17 cellular contexts compared by ENCODE assay signal in genomic region chr10:69049564-69049955, GRCh38. TPM values are rescaled to one million over a fixed set of nuclear protein-coding genes. Genes with fewer than 3 reads are reported as not detected.
DNase-seq lines count a peak whose midpoint lies in the region; FAIRE-seq and TF ChIP-seq lines count a peak whose summit lies in the region.
"Had no signal": no experiment of that assay in that cellular context is flagged by ENCODE, and none has a peak within 500 bp of the region (broad histone marks: within the 10 kb centered on the region; RNA-seq: fewer than 3 reads in every experiment).

No MANE protein-coding gene starts in this region.

- no peaks in the 10 kb centered on the region for H4K20me1 ChIP-seq in endothelial cell of umbilical vein (replicated peaks; ENCODE audit: control insufficient read depth, extremely low read depth, insufficient read depth, low read length)

- H3K27ac ChIP-seq in Peyer's patch (peak overlapping the region in 3 of 4 donors; percentile 3 to 42 (median 34)), endothelial cell of umbilical vein (ENCODE audit: insufficient read depth, low read depth, low read length) (no peak overlapping the region), skin epidermis (peak overlapping the region in 14 of 21 experiments; percentile 1 to 79 (median 48)), thyroid gland (no peak overlapping the region)
- H3K27ac ChIP-seq in CD8-positive, alpha-beta memory T cell (ENCODE audit: low read depth, low read length): no peak overlapping the region
- H3K27ac ChIP-seq: 22Rv1, epithelial cell of prostate had no signal

- intact Hi-C loops in endothelial cell of umbilical vein (cut with micrococcal nuclease) (no loop called here), thyroid gland (cut with DNase I) (no loop called here)

- dilution Hi-C loops in endothelial cell of umbilical vein (cut with MboI; ENCODE audit: extremely low pct_ligation_motif_present, low sequenced_read_pairs): no loop called here

- DNase-seq in SIG-M5 treated with dmso at 0.1 percent for 504 hours (lab: John Stamatoyannopoulos, UW; ENCODE audit: unreplicated experiment) (peak; percentile 52), SIG-M5 (lab: John Stamatoyannopoulos, UW) (no peak), Peyer's patch (no peak), endothelial cell of umbilical vein (ENCODE audit: low read depth, low spot score) (no peak), foreskin fibroblast (no peak), thyroid gland (no peak)
- no peak for DNase-seq in CD8-positive, alpha-beta memory T cell
- DNase-seq: activated CD8-positive, alpha-beta memory T cell treated with anti-CD3 and anti-CD28 coated beads, Interleukin-2, amount 50 U/mL, for 48 hours; CD4-positive, alpha-beta T cell; H7; kidney glomerular epithelial cell; naive B cell; NCI-H187; NCI-H526 treated with DMSO at 0.1 percent for 48 hours had no signal

- no peaks in the 10 kb centered on the region for H3K27me3 Mint-ChIP-seq in CD8-positive, alpha-beta memory T cell
- H3K27me3 Mint-ChIP-seq: CD4-positive, alpha-beta T cell; naive B cell had no signal

- H3K4me3 ChIP-seq in Peyer's patch (no peak overlapping the region), endothelial cell of umbilical vein (replicated peaks in 1 of 3; ENCODE audit: insufficient read depth in 1 of 3, low read depth in 1 of 3, low read length in 3 of 3) (no peak overlapping the region), skin epidermis (no peak overlapping the region), foreskin fibroblast (ENCODE audit: low read depth in 1 of 2, low read length in 2 of 2) (no peak overlapping the region), thyroid gland (replicated peaks in 1 of 3) (no peak overlapping the region)
- no peak overlapping the region for H3K4me3 ChIP-seq in CD8-positive, alpha-beta memory T cell (ENCODE audit: low read length)

- TF ChIP-seq CTCF in Peyer's patch (IDR thresholded peaks at IDR 0.05): no peak
- no peak for TF ChIP-seq CTCF in endothelial cell of umbilical vein (IDR thresholded peaks at IDR 0.05; ENCODE audit: extremely low read depth in 1 of 2, insufficient read depth in 1 of 2, low read depth in 1 of 2, low read length in 2 of 2)
- no peak for TF ChIP-seq CTCF in foreskin fibroblast (IDR thresholded peaks at IDR 0.05; ENCODE audit: low read depth, low read length)
- no peak for TF ChIP-seq CTCF in thyroid gland (IDR thresholded peaks at IDR 0.05)

- H3K4me1 ChIP-seq in Peyer's patch: peaks cover 0 to 8% (median 2%) of the 10 kb centered on the region in 4 donors
- H3K4me1 ChIP-seq in endothelial cell of umbilical vein (ENCODE audit: control insufficient read depth, extremely low read depth, insufficient read depth, low read length): peaks cover 12% of the 10 kb centered on the region
- peaks cover 30% of the 10 kb centered on the region for H3K4me1 ChIP-seq in CD8-positive, alpha-beta memory T cell (ENCODE audit: insufficient read depth, low read length)
- H3K4me1 ChIP-seq in thyroid gland: peaks cover 0 to 6% of the 10 kb centered on the region in 2 donors

- WGBS in thyroid gland, 2 donors: 83 to 84% methylated on average over 6 of the region's 6 CpGs

- H2AFZ ChIP-seq in endothelial cell of umbilical vein (ENCODE audit: low read depth, low read length): no peak overlapping the region

- peaks cover 25 to 36% (median 30%) of the 10 kb centered on the region in 3 donors for H3K4me1 Mint-ChIP-seq in CD8-positive, alpha-beta memory T cell

- H3K27ac Mint-ChIP-seq in CD8-positive, alpha-beta memory T cell: no peak overlapping the region
- H3K27ac Mint-ChIP-seq: CD4-positive, alpha-beta T cell; naive B cell had no signal

- no peaks in the 10 kb centered on the region for H3K36me3 ChIP-seq in Peyer's patch
- H3K36me3 ChIP-seq in endothelial cell of umbilical vein (ENCODE audit: control insufficient read depth in 2 of 2, extremely low read depth in 1 of 2, insufficient read depth in 2 of 2, low read length in 2 of 2): no peaks in the 10 kb centered on the region
- H3K36me3 ChIP-seq in CD8-positive, alpha-beta memory T cell (ENCODE audit: insufficient read depth, low read length): no peaks in the 10 kb centered on the region
- H3K36me3 ChIP-seq in thyroid gland: no peaks in the 10 kb centered on the region

- no peak for TF ChIP-seq POLR2A in Peyer's patch (IDR thresholded peaks at IDR 0.05)
- no peak for TF ChIP-seq POLR2A in endothelial cell of umbilical vein (IDR thresholded peaks at IDR 0.05; ENCODE audit: low read depth, low read length)
- TF ChIP-seq POLR2A in thyroid gland (IDR thresholded peaks at IDR 0.05): no peak

- POLR2A ChIA-PET in endothelial cell of umbilical vein (lab: Charles Lee): interaction anchor here (0.8 kb wide), 1 partner anchor 11 kb away, joined by 8 read pairs; no protein-coding TSS in a partner anchor
- POLR2A ChIA-PET in CD8-positive, alpha-beta memory T cell (lab: Charles Lee): no interaction called here

- CTCF ChIA-PET in endothelial cell of umbilical vein (lab: Charles Lee): interaction anchor here (1.0 to 2.0 kb wide), 2 partner anchors 11 to 14 kb away, joined by 3 to 7 read pairs; no protein-coding TSS in a partner anchor
- CTCF ChIA-PET in CD8-positive, alpha-beta memory T cell (lab: Charles Lee): interaction anchor here (1.0 to 1.3 kb wide), 2 partner anchors 31 to 38 kb away, joined by 3 to 6 read pairs; no protein-coding TSS in a partner anchor

- H3K9ac ChIP-seq in endothelial cell of umbilical vein (replicated peaks; ENCODE audit: extremely low read depth, insufficient read depth, low read length): no peak overlapping the region

- no peaks in the 10 kb centered on the region for H3K79me2 ChIP-seq in endothelial cell of umbilical vein (ENCODE audit: control insufficient read depth, insufficient read depth, low read length)

- H3K4me3 Mint-ChIP-seq in CD8-positive, alpha-beta memory T cell: no peak overlapping the region
- H3K4me3 Mint-ChIP-seq: CD4-positive, alpha-beta T cell had no signal

- no peaks in the 10 kb centered on the region for H3K9me3 ChIP-seq in Peyer's patch
- no peaks in the 10 kb centered on the region for H3K9me3 ChIP-seq in endothelial cell of umbilical vein (replicated peaks; ENCODE audit: control insufficient read depth, insufficient read depth, low read length)
- no peaks in the 10 kb centered on the region for H3K9me3 ChIP-seq in CD8-positive, alpha-beta memory T cell (ENCODE audit: low read length)
- no peaks in the 10 kb centered on the region for H3K9me3 ChIP-seq in thyroid gland

- no TSS peak for BruUV-seq in endothelial cell of umbilical vein (replicated peaks; lab: Mats Ljungman, UMichigan)

- no peak overlapping the region for H3K4me2 ChIP-seq in endothelial cell of umbilical vein (ENCODE audit: insufficient read depth, low read length)

- peak; percentile 62 for FAIRE-seq in endothelial cell of umbilical vein (lab: Jason Lieb, UNC)

- peaks cover 0 to 3% (median 0%) of the 10 kb centered on the region in 3 donors for H3K36me3 Mint-ChIP-seq in CD8-positive, alpha-beta memory T cell
- H3K36me3 Mint-ChIP-seq: naive B cell had no signal

- H3K9me1 ChIP-seq in endothelial cell of umbilical vein (replicated peaks; ENCODE audit: control insufficient read depth, extremely low read depth, insufficient read depth, low read length): no peaks in the 10 kb centered on the region

- no peaks in the 10 kb centered on the region for H3K9me3 Mint-ChIP-seq in CD8-positive, alpha-beta memory T cell
- H3K9me3 Mint-ChIP-seq: CD4-positive, alpha-beta T cell; naive B cell had no signal

- no peaks in the 10 kb centered on the region for H3K27me3 ChIP-seq in Peyer's patch
- H3K27me3 ChIP-seq in endothelial cell of umbilical vein (ENCODE audit: control insufficient read depth in 2 of 2, insufficient read depth in 2 of 2, low read length in 2 of 2): no peaks in the 10 kb centered on the region
- no peaks in the 10 kb centered on the region for H3K27me3 ChIP-seq in CD8-positive, alpha-beta memory T cell (ENCODE audit: insufficient read depth, low read length, poor library complexity, severe bottlenecking)
- no peaks in the 10 kb centered on the region for H3K27me3 ChIP-seq in thyroid gland

TF ChIP-seq in endothelial cell of umbilical vein, 7 proteins besides CTCF, POLR2A, EP300 and RAD21:
- TF ChIP-seq GATA2 (IDR thresholded peaks at IDR 0.05; ENCODE audit: insufficient read depth, insufficient read length, low read depth, low read length) (no peak), FOS (IDR thresholded peaks at IDR 0.05; ENCODE audit: borderline replicate concordance, insufficient read depth, low read length) (no peak), JUN (IDR thresholded peaks at IDR 0.05; ENCODE audit: borderline replicate concordance, insufficient read depth, insufficient read length, low read depth) (no peak), EZH2 (IDR thresholded peaks at IDR 0.05; ENCODE audit: borderline replicate concordance, low read depth, low read length, severe bottlenecking) (no peak)
- TF ChIP-seq, protein P1, sequence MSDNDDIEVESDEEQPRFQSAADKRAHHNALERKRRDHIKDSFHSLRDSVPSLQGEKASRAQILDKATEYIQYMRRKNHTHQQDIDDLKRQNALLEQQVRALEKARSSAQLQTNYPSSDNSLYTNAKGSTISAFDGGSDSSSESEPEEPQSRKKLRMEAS (IDR thresholded peaks at IDR 0.05; ENCODE audit: insufficient read depth, insufficient read length): no peak

RNA-seq across cellular contexts. Expression of gene SRGN, which starts 38.3 kb away (rescaled TPM):
- total RNA-seq in Peyer's patch (100 to 1,000 TPM in 1 of 4 donors, 10 to 100 TPM in 3; 19.4 to 113 (median 28.1) TPM), endothelial cell of umbilical vein (433 and 450 TPM in 2 replicates), thyroid gland (100 to 1,000 TPM in 1 of 4 donors, 10 to 100 TPM in 3; 30.7 to 140 (median 40.3) TPM)
- polyA plus RNA-seq in endothelial cell of umbilical vein: 331 and 384 TPM in 2 replicates
- polyA plus RNA-seq in endothelial cell of umbilical vein (2011; cell fraction: cytosol; rRNA removed): 508 and 539 TPM in 2 replicates
- 158 and 239 TPM in 2 replicates for polyA plus RNA-seq in endothelial cell of umbilical vein (2011; cell fraction: nucleus; rRNA removed)
- 819 and 1,078 TPM in 2 replicates for polyA plus RNA-seq in endothelial cell of umbilical vein (2012)
- polyA minus RNA-seq in endothelial cell of umbilical vein: 297 and 324 TPM in 2 replicates
- 1.3 TPM for polyA minus RNA-seq in endothelial cell of umbilical vein (2011; cell fraction: cytosol; rRNA and poly(A)+ RNA removed)
- 49.0 and 69.0 TPM in 2 replicates for polyA minus RNA-seq in endothelial cell of umbilical vein (2011; cell fraction: nucleus; rRNA and poly(A)+ RNA removed)
- total RNA-seq in CD8-positive, alpha-beta memory T cell: 100 to 1,000 TPM; 659 to 662 TPM
- polyA plus RNA-seq in CD8-positive, alpha-beta memory T cell: 274 TPM
- total RNA-seq: H7 had no signal

Comparison
In these comparisons a context has a peak if more than half of its experiments do, and no peak if none do; other contexts are left out.
1. H3K27ac ChIP-seq: peak in Peyer's patch (3 of 4) and skin epidermis (14 of 21); none in endothelial cell of umbilical vein (single experiment), CD8-positive, alpha-beta memory T cell (single experiment) and thyroid gland (0 of 3).